In the genomic region with DNA sequence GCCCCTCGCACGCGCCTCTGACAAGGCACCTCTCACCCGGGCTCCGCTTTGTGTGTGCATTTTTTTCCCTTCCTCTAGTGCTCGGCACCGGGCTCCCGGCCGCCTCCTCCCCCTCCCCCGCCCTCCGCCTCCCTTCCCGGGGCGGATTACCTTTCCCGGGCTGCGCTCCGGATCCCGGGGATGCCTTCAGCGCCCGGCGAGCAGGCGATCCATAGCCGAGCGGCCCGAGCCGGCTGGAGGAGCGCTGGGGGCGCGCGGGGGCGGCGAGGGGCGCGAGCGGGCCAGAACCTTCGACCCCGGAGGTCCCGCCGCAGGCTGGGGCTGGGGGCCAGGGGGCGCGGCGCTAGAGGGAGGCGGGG, we compare ENCODE assay signal across 9 cellular contexts. TPM values are rescaled to one million over a fixed set of nuclear protein-coding genes. Genes with fewer than 3 reads are reported as not detected.
DNase-seq lines count a peak whose midpoint lies in the region; ATAC-seq, FAIRE-seq and TF ChIP-seq lines count a peak whose summit lies in the region.
"Had no signal": no experiment of that assay in that cellular context is flagged by ENCODE, and none has a peak within 500 bp of the region (broad histone marks: within the 10 kb centered on the region; RNA-seq: fewer than 3 reads in every experiment).

No MANE protein-coding gene starts in this region.

- no peak for DNase-seq in T-helper 2 cell treated with Interferon-gamma antibody and Interleukin-4, amounts not matched to agents 5 μg/mL and 100 μg/mL, for 36 hours (ENCODE audit: low spot score)
- DNase-seq in T-helper 2 cell (no peak), gastrocnemius medialis (no peak), H54 (ENCODE audit: insufficient read length, low spot score) (no peak)
- no peak for DNase-seq in activated naive CD8-positive, alpha-beta T cell treated with anti-CD3 and anti-CD28 coated beads, Interleukin-2, amount 10 ng/mL, durations not matched to agents 7 days and 5 days
- no peak for DNase-seq in stimulated activated CD4-positive, alpha-beta T cell treated with anti-CD3 and anti-CD28 coated beads, Interleukin-4, amount 100 ng/mL, for 1 hour

- TF ChIP-seq CTCF in gastrocnemius medialis (IDR thresholded peaks at IDR 0.05 in 4 of 5, conservative IDR thresholded peaks at IDR 0.05 in 1 of 5) = no peak

- no peaks in the 10 kb centered on the region for H3K27me3 ChIP-seq in gastrocnemius medialis

- in situ Hi-C loops in gastrocnemius medialis (cut with MboI; ENCODE audit: low sequenced_read_pairs in 4 of 4) = no loop called here

- no peak overlapping the region for H3K27ac Mint-ChIP-seq in T-helper 2 cell treated with Interferon-gamma antibody and Interleukin-4, amounts not matched to agents 5 μg/mL and 100 μg/mL, for 36 hours
- no peak overlapping the region for H3K27ac Mint-ChIP-seq in activated naive CD8-positive, alpha-beta T cell treated with anti-CD3 and anti-CD28 coated beads, Interleukin-2, amount 10 ng/mL, durations not matched to agents 7 days and 5 days

- H3K36me3 Mint-ChIP-seq in T-helper 2 cell treated with Interferon-gamma antibody and Interleukin-4, amounts not matched to agents 5 μg/mL and 100 μg/mL, for 36 hours (ENCODE audit: low read depth) = no peaks in the 10 kb centered on the region
- no peaks in the 10 kb centered on the region for H3K36me3 Mint-ChIP-seq in activated naive CD8-positive, alpha-beta T cell treated with anti-CD3 and anti-CD28 coated beads, Interleukin-2, amount 10 ng/mL, durations not matched to agents 7 days and 5 days

- H3K4me1 Mint-ChIP-seq in T-helper 2 cell treated with Interferon-gamma antibody and Interleukin-4, amounts not matched to agents 5 μg/mL and 100 μg/mL, for 36 hours (ENCODE audit: low read depth) = no peaks in the 10 kb centered on the region
- peaks cover 4% of the 10 kb centered on the region for H3K4me1 Mint-ChIP-seq in activated naive CD8-positive, alpha-beta T cell treated with anti-CD3 and anti-CD28 coated beads, Interleukin-2, amount 10 ng/mL, durations not matched to agents 7 days and 5 days

- H3K4me1 ChIP-seq in gastrocnemius medialis = no peaks in the 10 kb centered on the region

- ATAC-seq in HG02938 (IDR thresholded peaks at IDR 0.05; ENCODE audit: unreplicated experiment) (peak; percentile 17), gastrocnemius medialis (peak; percentile 31 to 56)
- ATAC-seq in activated naive CD8-positive, alpha-beta T cell treated with anti-CD3 and anti-CD28 coated beads, Interleukin-2, amount 10 ng/mL, durations not matched to agents 7 days and 5 days (ENCODE audit: low read depth) = peak; percentile 32

- no peak for TF ChIP-seq POLR2A in gastrocnemius medialis (IDR thresholded peaks at IDR 0.05)
- TF ChIP-seq POLR2A in H54 (IDR thresholded peaks at IDR 0.05; ENCODE audit: low read depth, low read length) = no peak

- H3K4me3 Mint-ChIP-seq in T-helper 2 cell treated with Interferon-gamma antibody and Interleukin-4, amounts not matched to agents 5 μg/mL and 100 μg/mL, for 36 hours = peak overlapping the region; percentile 54
- peak overlapping the region; percentile 69 for H3K4me3 Mint-ChIP-seq in activated naive CD8-positive, alpha-beta T cell treated with anti-CD3 and anti-CD28 coated beads, Interleukin-2, amount 10 ng/mL, durations not matched to agents 7 days and 5 days

- H3K27me3 Mint-ChIP-seq in T-helper 2 cell treated with Interferon-gamma antibody and Interleukin-4, amounts not matched to agents 5 μg/mL and 100 μg/mL, for 36 hours (ENCODE audit: low read depth) = peaks cover 53% of the 10 kb centered on the region
- H3K27me3 Mint-ChIP-seq in activated naive CD8-positive, alpha-beta T cell treated with anti-CD3 and anti-CD28 coated beads, Interleukin-2, amount 10 ng/mL, durations not matched to agents 7 days and 5 days = peaks cover 65% of the 10 kb centered on the region

- no peaks in the 10 kb centered on the region for H3K36me3 ChIP-seq in gastrocnemius medialis

- intact Hi-C loops in gastrocnemius medialis (cut with DNase I; ENCODE audit: low total_unique reads) = no loop called here

- POLR2A ChIA-PET in activated naive CD8-positive, alpha-beta T cell treated with anti-CD3 and anti-CD28 coated beads, Interleukin-2, amount 10 ng/mL, durations not matched to agents 7 days and 5 days (lab: Charles Lee) = no interaction called here

- FAIRE-seq in H54 (lab: Jason Lieb, UNC) = no peak
- FAIRE-seq: G401.6 had no signal

- H3K27ac ChIP-seq in gastrocnemius medialis = peak overlapping the region; percentile 72 to 91 (median 77)

- H3K9me3 ChIP-seq in gastrocnemius medialis = no peaks in the 10 kb centered on the region

- peak overlapping the region; percentile 64 for H3K4me3 ChIP-seq in iPS-11a (ENCODE audit: low read depth, low read length)
- peak overlapping the region; percentile 72 to 88 (median 82) for H3K4me3 ChIP-seq in gastrocnemius medialis

- no peaks in the 10 kb centered on the region for H3K9me3 Mint-ChIP-seq in T-helper 2 cell treated with Interferon-gamma antibody and Interleukin-4, amounts not matched to agents 5 μg/mL and 100 μg/mL, for 36 hours
- no peaks in the 10 kb centered on the region for H3K9me3 Mint-ChIP-seq in activated naive CD8-positive, alpha-beta T cell treated with anti-CD3 and anti-CD28 coated beads, Interleukin-2, amount 10 ng/mL, durations not matched to agents 7 days and 5 days

RNA-seq across cellular contexts. Expression of a gene that starts 0.3 kb away (rescaled TPM):
- not detected for total RNA-seq in activated naive CD8-positive, alpha-beta T cell treated with anti-CD3 and anti-CD28 coated beads, Interleukin-2, amount 10 ng/mL, durations not matched to agents 7 days and 5 days
- 1 to 10 TPM in 3 of 4 donors, under 1 TPM in 1; 0.78 to 4.4 (median 2.2) TPM for total RNA-seq in gastrocnemius medialis
